In the genomic region with DNA sequence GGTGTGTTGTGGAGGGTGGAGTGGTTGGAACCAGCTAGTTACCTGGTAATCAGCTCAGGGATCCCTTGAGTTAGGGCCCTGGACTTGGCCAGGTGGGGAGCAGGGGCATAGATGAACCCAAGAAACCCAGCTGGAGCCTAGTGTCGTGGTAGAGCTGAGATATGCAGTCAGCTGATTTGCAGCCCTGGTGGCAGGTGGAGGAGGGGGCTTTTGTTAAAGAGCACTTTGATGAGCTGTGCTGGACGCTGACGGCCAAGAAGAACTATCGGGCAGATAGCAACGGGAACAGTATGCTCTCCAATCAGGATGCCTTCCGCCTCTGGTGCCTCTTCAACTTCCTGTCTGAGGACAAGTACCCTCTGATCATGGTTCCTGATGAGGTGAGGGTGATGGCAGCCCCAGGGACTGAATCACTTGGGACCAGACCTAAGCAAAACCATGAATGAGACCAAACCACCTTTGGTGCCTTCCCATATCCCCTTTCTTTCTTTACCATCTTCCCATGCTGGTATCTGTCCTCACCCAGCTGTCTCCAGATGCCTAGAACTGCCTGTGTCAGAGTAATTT, we compare ENCODE assay signal across 16 cellular contexts. TPM values are rescaled to one million over a fixed set of nuclear protein-coding genes. Genes with fewer than 3 reads are reported as not detected.
DNase-seq lines count a peak whose midpoint lies in the region; ATAC-seq, FAIRE-seq and TF ChIP-seq lines count a peak whose summit lies in the region.
"Had no signal": no experiment of that assay in that cellular context is flagged by ENCODE, and none has a peak within 500 bp of the region (broad histone marks: within the 10 kb centered on the region; RNA-seq: fewer than 3 reads in every experiment).

No MANE protein-coding gene starts in this region.

- TF ChIP-seq CTCF in left ventricle myocardium inferior (IDR thresholded peaks at IDR 0.05; ENCODE audit: borderline replicate concordance) = no peak
- no peak for TF ChIP-seq CTCF in stomach (IDR thresholded peaks at IDR 0.05)

- H3K9me3 Mint-ChIP-seq in activated CD4-positive, alpha-beta memory T cell treated with anti-CD3 and anti-CD28 coated beads, Interleukin-2, amount 10 ng/mL, durations not matched to agents 7 days and 5 days = no peaks in the 10 kb centered on the region
- no peaks in the 10 kb centered on the region for H3K9me3 Mint-ChIP-seq in immature natural killer cell

- CTCF ChIA-PET in activated CD4-positive, alpha-beta memory T cell treated with anti-CD3 and anti-CD28 coated beads, Interleukin-2, amount 10 ng/mL, durations not matched to agents 7 days and 5 days (lab: Charles Lee) = interaction anchor here (0.7 to 4.3 kb wide), 9 partner anchors 9 to 1894 kb away, joined by 3 to 34 read pairs (median 3); a partner anchor contains a TSS

- H3K4me3 ChIP-seq in right cardiac atrium (ENCODE audit: low read length) = no peak overlapping the region
- H3K4me3 ChIP-seq in left ventricle myocardium inferior = no peak overlapping the region
- no peak overlapping the region for H3K4me3 ChIP-seq in stomach

- H3K4me1 ChIP-seq in right cardiac atrium (ENCODE audit: control insufficient read depth, insufficient read depth, low read length) (peaks cover 6% of the 10 kb centered on the region), left ventricle myocardium inferior (no peaks in the 10 kb centered on the region), stomach (peaks cover 0 to 32% (median 2%) of the 10 kb centered on the region in 4 donors)
- H3K4me1 ChIP-seq: BE2C had no signal

- H3K27me3 Mint-ChIP-seq in activated CD4-positive, alpha-beta memory T cell treated with anti-CD3 and anti-CD28 coated beads, Interleukin-2, amount 10 ng/mL, durations not matched to agents 7 days and 5 days = no peaks in the 10 kb centered on the region
- H3K27me3 Mint-ChIP-seq in immature natural killer cell (ENCODE audit: low read depth in 3 of 3) = peaks cover 0 to 6% (median 2%) of the 10 kb centered on the region in 3 donors

- WGBS in right cardiac atrium = 49% methylated on average over 6 of the region's 6 CpGs
- WGBS in stomach, 5 donors = 77 to 86% (median 82%) methylated on average over 6 of the region's 6 CpGs

- POLR2A ChIA-PET in activated CD4-positive, alpha-beta memory T cell treated with anti-CD3 and anti-CD28 coated beads, Interleukin-2, amount 10 ng/mL, durations not matched to agents 7 days and 5 days (lab: Charles Lee) = interaction anchor here (0.9 to 11.6 kb wide), 6 partner anchors 7 to 187 kb away, joined by 3 to 190 read pairs (median 28); a partner anchor contains a TSS

- no peak for TF ChIP-seq EP300 in stomach (IDR thresholded peaks at IDR 0.05)

- H3K4me1 Mint-ChIP-seq in activated CD4-positive, alpha-beta memory T cell treated with anti-CD3 and anti-CD28 coated beads, Interleukin-2, amount 10 ng/mL, durations not matched to agents 7 days and 5 days = peaks cover 84% of the 10 kb centered on the region
- peaks cover 83 to 91% of the 10 kb centered on the region in 2 donors for H3K4me1 Mint-ChIP-seq in immature natural killer cell

- H3K36me3 Mint-ChIP-seq in activated CD4-positive, alpha-beta memory T cell treated with anti-CD3 and anti-CD28 coated beads, Interleukin-2, amount 10 ng/mL, durations not matched to agents 7 days and 5 days (ENCODE audit: low read depth) = peaks cover 86% of the 10 kb centered on the region
- H3K36me3 Mint-ChIP-seq in immature natural killer cell = peaks cover 26 to 52% (median 26%) of the 10 kb centered on the region in 3 donors

- FAIRE-seq in GM12891 (lab: Jason Lieb, UNC) = no peak
- FAIRE-seq: astrocyte, G401.6 had no signal

- peak overlapping the region; percentile 98 for H3K27ac Mint-ChIP-seq in activated CD4-positive, alpha-beta memory T cell treated with anti-CD3 and anti-CD28 coated beads, Interleukin-2, amount 10 ng/mL, durations not matched to agents 7 days and 5 days
- H3K27ac Mint-ChIP-seq in immature natural killer cell = peak overlapping the region; percentile 97 to 99 (median 98)

- intact Hi-C loops in right cardiac atrium (cut with DNase I) = no loop called here
- intact Hi-C loops in left ventricle myocardium inferior (cut with micrococcal nuclease) = no loop called here
- intact Hi-C loops in stomach (cut with DNase I; ENCODE audit: low total_unique reads) = no loop called here

- TF ChIP-seq POLR2A in stomach (IDR thresholded peaks at IDR 0.05) (no peak), GM12891 (IDR thresholded peaks at IDR 0.05; ENCODE audit: low read depth, low read length) (no peak)

- no peak overlapping the region for H3K27ac ChIP-seq in right cardiac atrium (ENCODE audit: low read length)
- H3K27ac ChIP-seq in left ventricle myocardium inferior (replicated peaks) = no peak overlapping the region
- H3K27ac ChIP-seq in stomach = peak overlapping the region in 3 of 5 donors; percentile 16 to 70 (median 37)

- H3K9me3 ChIP-seq in right cardiac atrium (ENCODE audit: control insufficient read depth, low read length) = no peaks in the 10 kb centered on the region
- no peaks in the 10 kb centered on the region for H3K9me3 ChIP-seq in left ventricle myocardium inferior (replicated peaks)
- H3K9me3 ChIP-seq in stomach = no peaks in the 10 kb centered on the region
- H3K9me3 ChIP-seq: BE2C had no signal

- H3K4me3 Mint-ChIP-seq in activated CD4-positive, alpha-beta memory T cell treated with anti-CD3 and anti-CD28 coated beads, Interleukin-2, amount 10 ng/mL, durations not matched to agents 7 days and 5 days = peak overlapping the region; percentile 44
- peak overlapping the region; percentile 83 to 88 (median 85) for H3K4me3 Mint-ChIP-seq in immature natural killer cell

- no peaks in the 10 kb centered on the region for H3K27me3 ChIP-seq in right cardiac atrium (ENCODE audit: control insufficient read depth, insufficient read depth)
- H3K27me3 ChIP-seq in left ventricle myocardium inferior (ENCODE audit: low read depth) = no peaks in the 10 kb centered on the region
- H3K27me3 ChIP-seq in stomach = no peaks in the 10 kb centered on the region
- H3K27me3 ChIP-seq: BE2C had no signal

- DNase-seq in right cardiac atrium (no peak), left ventricle myocardium inferior (no peak), immature natural killer cell (no peak), stomach (no peak), GM12891 (ENCODE audit: insufficient read length, low spot score) (no peak), A172 (ENCODE audit: low spot score) (no peak)
- DNase-seq in activated CD4-positive, alpha-beta memory T cell treated with anti-CD3 and anti-CD28 coated beads, Interleukin-2, amount 10 ng/mL, durations not matched to agents 7 days and 5 days = peak; percentile 31
- DNase-seq: BE2C; glutamatergic neuron; left colon; NCI-H187; NK-92 treated with Interleukin-12 subunit alpha and Interleukin-12 subunit beta, amount 100 ng/mL, for 24 hours had no signal

- H3K36me3 ChIP-seq in left ventricle myocardium inferior = no peaks in the 10 kb centered on the region
- H3K36me3 ChIP-seq in stomach = peaks cover 0 to 3% (median 1%) of the 10 kb centered on the region in 4 donors
- H3K36me3 ChIP-seq: BE2C had no signal

- ATAC-seq in right cardiac atrium (peak; percentile 30 to 45), HG02588 (IDR thresholded peaks at IDR 0.05; ENCODE audit: unreplicated experiment) (no peak)
- ATAC-seq: left colon, SK-N-SH treated with all-trans-retinoic acid at 6 μM for 48 hours had no signal

TF ChIP-seq in GM12891, 5 proteins besides CTCF, POLR2A, EP300 and RAD21:
- TF ChIP-seq PAX5 (IDR thresholded peaks at IDR 0.05; ENCODE audit: insufficient read depth, low read length, severe bottlenecking) (no peak), SPI1 (IDR thresholded peaks at IDR 0.05; ENCODE audit: low read depth, low read length) (no peak), POU2F2 (IDR thresholded peaks at IDR 0.05; ENCODE audit: low read depth, low read length) (no peak), POLR2AphosphoS5 (IDR thresholded peaks at IDR 0.05; ENCODE audit: low read depth, low read length) (no peak), TAF1 (IDR thresholded peaks at IDR 0.05; ENCODE audit: low read depth, low read length) (no peak)

RNA-seq across cellular contexts. Expression of a gene that starts 12.7 kb away (rescaled TPM):
- total RNA-seq in right cardiac atrium (1 to 10 TPM; 2.2 to 3.6 (median 2.7) TPM), left ventricle myocardium inferior (1.0 TPM), stomach (10 to 100 TPM in 4 of 5 donors, 1 to 10 TPM in 1; 4.9 to 35.3 (median 14.9) TPM)
- polyA plus RNA-seq in right cardiac atrium (1.3 TPM), immature natural killer cell (100 to 1,000 TPM in 1 of 3 donors, 10 to 100 TPM in 2; 90.7 to 226 (median 95.1) TPM), stomach (10 to 100 TPM; 15.2 to 32.8 (median 17.7) TPM)
- total RNA-seq in activated CD4-positive, alpha-beta memory T cell treated with anti-CD3 and anti-CD28 coated beads, Interleukin-2, amount 10 ng/mL, durations not matched to agents 7 days and 5 days = 100 to 1,000 TPM; 201 to 215 TPM
- 27.6 TPM for polyA plus RNA-seq in GM12891 (2012; ENCODE audit: low read depth, missing spikeins)
- not detected in 2 replicates for total RNA-seq in A172 (2014; rRNA removed; shearing (Covaris generic))

RNA-seq across cellular contexts. Expression of a gene that starts 32.0 kb away (rescaled TPM):
- total RNA-seq in right cardiac atrium (10 to 100 TPM; 20.5 to 22.6 (median 21.3) TPM), left ventricle myocardium inferior (14.9 TPM), stomach (10 to 100 TPM in 3 of 5 donors, 1 to 10 TPM in 2; 2.6 to 34.6 (median 10.5) TPM)
- polyA plus RNA-seq in right cardiac atrium (21.2 TPM), immature natural killer cell (1 to 10 TPM in 2 of 3 donors, under 1 TPM in 1; 0.98 to 6.0 (median 2.0) TPM), stomach (10 to 100 TPM; 13.8 to 33.1 (median 22.0) TPM)
- total RNA-seq in activated CD4-positive, alpha-beta memory T cell treated with anti-CD3 and anti-CD28 coated beads, Interleukin-2, amount 10 ng/mL, durations not matched to agents 7 days and 5 days = 10 to 100 TPM; 23.1 to 23.4 TPM
- polyA plus RNA-seq in GM12891 (2012; ENCODE audit: low read depth, missing spikeins) = 7.4 TPM
- 6.0 and 7.2 TPM in 2 replicates for total RNA-seq in A172 (2014; rRNA removed; shearing (Covaris generic))

RNA-seq across cellular contexts. Expression of a gene that starts 50.8 kb away (rescaled TPM):
- 10 to 100 TPM; 28.6 to 44.4 (median 38.2) TPM for total RNA-seq in right cardiac atrium
- polyA plus RNA-seq in right cardiac atrium = 35.8 TPM
- 38.7 TPM for total RNA-seq in left ventricle myocardium inferior
- 10 to 100 TPM; 42.6 to 42.7 TPM for total RNA-seq in activated CD4-positive, alpha-beta memory T cell treated with anti-CD3 and anti-CD28 coated beads, Interleukin-2, amount 10 ng/mL, durations not matched to agents 7 days and 5 days
- polyA plus RNA-seq in immature natural killer cell = 10 to 100 TPM; 20.7 to 30.5 (median 27.9) TPM
- 10 to 100 TPM; 15.1 to 92.0 (median 38.2) TPM for total RNA-seq in stomach
- 10 to 100 TPM; 19.4 to 23.8 (median 23.2) TPM for polyA plus RNA-seq in stomach
- polyA plus RNA-seq in GM12891 (2012; ENCODE audit: low read depth, missing spikeins) = 21.5 TPM
- 12.8 and 14.1 TPM in 2 replicates for total RNA-seq in A172 (2014; rRNA removed; shearing (Covaris generic))

Comparison
In these comparisons a context has a peak if more than half of its experiments do, and no peak if none do; other contexts are left out.
1. H3K27ac ChIP-seq: peak in stomach (3 of 5); none in right cardiac atrium (single experiment) and left ventricle myocardium inferior (single experiment).
2. RNA of a gene that starts 12.7 kb away (total RNA-seq): 201 to 215 TPM in activated CD4-positive, alpha-beta memory T cell treated with anti-CD3 and anti-CD28 coated beads, Interleukin-2, amount 10 ng/mL, durations not matched to agents 7 days and 5 days; 4.9 to 35.3 TPM in stomach, 2.2 to 3.6 TPM in right cardiac atrium, 1.0 TPM in left ventricle myocardium inferior (single experiment) and not detected in A172; every median in the first group is over 4 times any median in the second.